8 cellular contexts compared by ENCODE assay signal in the genomic region with DNA sequence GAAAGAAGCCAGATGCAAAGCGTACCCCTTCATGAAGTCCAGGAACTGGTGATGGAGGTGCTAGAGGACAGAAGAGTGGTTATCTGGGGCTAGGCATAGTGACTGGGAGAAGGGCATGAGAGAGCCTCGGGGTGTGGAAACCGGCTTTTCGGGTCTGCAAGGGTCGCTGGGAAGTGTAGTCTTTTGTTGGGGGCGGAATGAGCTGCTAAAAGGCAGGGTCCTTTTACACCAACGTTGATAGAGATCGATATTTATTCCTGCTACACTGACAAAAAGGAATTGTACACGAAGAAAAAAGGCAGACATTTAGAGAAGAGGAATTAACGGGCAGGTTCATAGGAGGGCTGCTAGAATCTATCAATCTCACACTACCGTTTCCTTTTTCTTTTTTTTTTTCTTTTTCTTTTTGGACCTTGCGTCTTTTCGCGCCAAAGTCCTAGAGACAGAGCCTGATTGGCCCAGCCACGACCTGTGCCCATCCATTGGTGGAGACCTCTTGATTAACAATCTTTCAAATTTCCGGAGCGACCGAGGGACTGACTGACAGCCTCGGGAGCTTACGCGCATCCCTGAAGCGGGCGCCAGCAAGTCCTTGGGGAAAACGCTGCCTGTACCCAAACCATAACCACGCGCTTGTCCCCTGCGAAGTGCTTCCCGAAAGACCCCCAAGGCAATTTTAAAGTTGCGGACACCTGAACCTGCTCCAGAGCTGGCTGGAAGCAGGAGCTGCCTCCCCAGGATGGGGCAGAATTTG. TPM values are rescaled to one million over a fixed set of nuclear protein-coding genes. Genes with fewer than 3 reads are reported as not detected.
A peak's percentile ranks its signal among the peaks of the same experiment; 100 is the strongest.
DNase-seq lines count a peak whose midpoint lies in the region; ATAC-seq and TF ChIP-seq lines count a peak whose summit lies in the region.

No MANE protein-coding gene starts in this region.

- peak overlapping the region; percentile 88 to 94 for H3K4me3 Mint-ChIP-seq in CD14-positive monocyte

- ATAC-seq in GM19351 (IDR thresholded peaks at IDR 0.05; ENCODE audit: unreplicated experiment) = peak; percentile 92
- peak; percentile 90 for ATAC-seq in HG03469 (IDR thresholded peaks at IDR 0.05; ENCODE audit: unreplicated experiment)

- DNase-seq in CD14-positive monocyte (ENCODE audit: low spot score) = no peak
- peak; percentile 86 to 94 for DNase-seq in NCI-H524 (lab: John Stamatoyannopoulos, UW)
- DNase-seq in activated CD4-positive, alpha-beta T cell treated with anti-CD3 and anti-CD28 coated beads, Interleukin-2, amount 50 U/mL, for 1 hour = peak; percentile 53
- peak; percentile 91 for DNase-seq in ecto neural progenitor cell (ENCODE audit: low spot score)
- DNase-seq in lung microvascular endothelial cell (ENCODE audit: low read depth in 2 of 2) = peak; percentile 70 to 73
- DNase-seq in stimulated activated CD8-positive, alpha-beta memory T cell treated with anti-CD3 and anti-CD28 coated beads, Interleukin-12 subunit alpha, Interleukin-12 subunit beta, amount 100 ng/mL, for 1 hour (ENCODE audit: low read depth) = peak; percentile 40

- H3K27ac Mint-ChIP-seq in CD14-positive monocyte = peak overlapping the region in 4 of 7 donors; percentile 7 to 57 (median 38)

- no peaks in the 10 kb centered on the region for H3K36me3 Mint-ChIP-seq in CD14-positive monocyte

- peaks cover 4 to 11% (median 10%) of the 10 kb centered on the region in 3 donors for H3K27me3 Mint-ChIP-seq in CD14-positive monocyte (ENCODE audit: low read depth in 3 of 3)

- intact Hi-C loops in CD14-positive monocyte (cut with micrococcal nuclease) = no loop called here

- TF ChIP-seq CTCF in CD14-positive monocyte (IDR thresholded peaks at IDR 0.05) = no peak

- no peaks in the 10 kb centered on the region for H3K9me3 Mint-ChIP-seq in CD14-positive monocyte

- peaks cover 24% of the 10 kb centered on the region for H3K4me1 Mint-ChIP-seq in CD14-positive monocyte

RNA-seq across cellular contexts. Expression of gene DHRS7B, which starts 27.7 kb away (rescaled TPM):
- 10 to 100 TPM; 33.9 to 37.8 TPM for polyA plus RNA-seq in CD14-positive monocyte
- 10.2 and 14.9 TPM in 2 replicates for total RNA-seq in lung microvascular endothelial cell

RNA-seq across cellular contexts. Expression of gene USP22, which starts 56.3 kb away (rescaled TPM):
- polyA plus RNA-seq in CD14-positive monocyte = 10 to 100 TPM; 20.4 to 27.3 TPM
- total RNA-seq in lung microvascular endothelial cell = 194 and 195 TPM in 2 replicates
